ENCODE assay signal across 28 cellular contexts in genomic region chr4:98319021-98319420, GRCh38.
"Had no signal": no experiment of that assay in that cellular context is flagged by ENCODE, and none has a peak within 500 bp of the region (broad histone marks: within the 10 kb centered on the region; RNA-seq: fewer than 3 reads in every experiment).

No MANE protein-coding gene starts in this region.

- H3K9me3 ChIP-seq: esophagus squamous epithelium, prostate gland, right atrium auricular region, sigmoid colon, thyroid gland, vagina had no signal

- H3K4me1 ChIP-seq: esophagus squamous epithelium, heart right ventricle, prostate gland, right atrium auricular region, sigmoid colon, stomach, thyroid gland, vagina had no signal

- ATAC-seq: effector memory CD8-positive, alpha-beta T cell; heart right ventricle; left colon; left ventricle myocardium superior; naive thymus-derived CD8-positive, alpha-beta T cell; stimulated activated effector memory CD8-positive, alpha-beta T cell treated with anti-CD3 and anti-CD28 coated beads, Interleukin-12 subunit alpha, Interleukin-12 subunit beta, amount 100 ng/mL, for 72 hours had no signal

- H3K27ac ChIP-seq: coronary artery, esophagus squamous epithelium, heart right ventricle, prostate gland, right atrium auricular region, sigmoid colon, stomach, thyroid gland, vagina had no signal

- H3K4me3 ChIP-seq: coronary artery, esophagus squamous epithelium, heart right ventricle, lung, prostate gland, right atrium auricular region, sigmoid colon, stomach, thyroid gland, vagina had no signal

- DNase-seq: dermis blood vessel endothelial cell; effector memory CD8-positive, alpha-beta T cell; erythroblast; esophagus squamous epithelium; foreskin melanocyte; glutamatergic neuron; heart right ventricle; hippocampal formation; islet precursor cell; kidney glomerular epithelial cell; left colon; left ventricle myocardium superior; mesendoderm; naive thymus-derived CD8-positive, alpha-beta T cell; nephron progenitor cell; nucleus accumbens; sigmoid colon; stimulated activated CD4-positive, alpha-beta T cell treated with anti-CD3 and anti-CD28 coated beads, Interleukin-2, amount 100 ng/mL, for 24 hours; stimulated activated CD4-positive, alpha-beta T cell treated with anti-CD3 and anti-CD28 coated beads, Interleukin-4, amount 100 ng/mL, for 24 hours; stimulated activated naive CD4-positive, alpha-beta T cell treated with Interleukin-2 at 50 U/mL for 16 hours; stomach; thyroid gland had no signal
